1 cellular context compared by ENCODE assay signal in the genomic region with DNA sequence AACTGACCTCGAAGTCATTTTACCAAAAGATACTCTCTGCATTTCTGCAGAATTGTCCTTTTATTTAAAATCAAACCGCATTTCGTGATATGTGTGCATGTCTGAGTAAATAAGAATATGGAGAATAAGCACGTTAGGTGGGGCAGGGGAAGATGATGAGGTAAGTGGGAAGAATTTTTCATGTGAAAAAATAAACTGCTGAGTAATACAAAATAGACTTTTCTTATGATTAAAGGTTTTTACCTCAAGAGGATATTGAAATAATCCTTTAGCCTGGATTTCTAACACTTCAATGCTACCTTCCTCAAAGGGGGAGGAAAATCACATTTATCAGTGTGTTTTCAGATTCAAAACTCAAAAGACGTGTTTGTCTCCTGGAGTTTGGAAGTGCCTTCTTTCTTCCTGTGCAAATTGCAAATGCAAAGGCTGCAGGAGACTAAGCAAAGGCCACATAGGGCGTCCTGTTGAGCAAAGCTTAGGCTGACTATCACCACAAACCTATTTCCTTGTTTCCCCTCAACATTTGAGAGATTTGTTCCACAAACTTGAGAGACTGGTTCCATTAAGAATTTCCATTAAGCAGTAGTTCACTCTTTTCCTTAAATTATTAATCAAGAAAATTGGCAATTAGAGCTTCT.
TF ChIP-seq lines count a peak whose summit lies in the region.

No MANE protein-coding gene starts in this region.

TF ChIP-seq in GM23338, 12 proteins besides CTCF, POLR2A, EP300 and RAD21 (continued from another document):
- TF ChIP-seq EZH2 (IDR thresholded peaks at IDR 0.05; ENCODE audit: low read depth, unreplicated experiment) (no peak), ZNF331 (CRISPR knock-in tag; IDR thresholded peaks at IDR 0.05; ENCODE audit: low read depth) (no peak), NANOG (IDR thresholded peaks at IDR 0.05; ENCODE audit: borderline replicate concordance) (no peak)
